8 cellular contexts compared by ENCODE assay signal in genomic region chr1:171742577-171742922, GRCh38. TPM values are rescaled to one million over a fixed set of nuclear protein-coding genes. Genes with fewer than 3 reads are reported as not detected.
DNase-seq lines count a peak whose midpoint lies in the region; ATAC-seq, FAIRE-seq and TF ChIP-seq lines count a peak whose summit lies in the region.

No MANE protein-coding gene starts in this region.

- H3K27ac Mint-ChIP-seq in chondrocyte (ENCODE audit: unreplicated experiment), result peak overlapping the region; percentile 99

- in situ Hi-C loops in HepG2 (cut with HindIII; ENCODE audit: extremely low pct_ligation_motif_present, low pct_unique_long_range_greater_than_20kb), result no loop called here

- no peaks in the 10 kb centered on the region for H3K9me3 ChIP-seq in HepG2 (ENCODE audit: low read length)

- intact Hi-C loops in HepG2 (cut with micrococcal nuclease; ENCODE audit: unreplicated experiment), result loop anchor here (1.0 to 2.0 kb wide), 3 partner anchors 39 to 258 kb away; partner anchors contain the start of genes METTL13 and PRRC2C

- H3K4me1 Mint-ChIP-seq in chondrocyte (ENCODE audit: low read depth), result peaks cover 39% of the 10 kb centered on the region

- H3K9me3 Mint-ChIP-seq in chondrocyte (ENCODE audit: low read depth), result no peaks in the 10 kb centered on the region

- H3K4me3 Mint-ChIP-seq in chondrocyte (ENCODE audit: unreplicated experiment), result peak overlapping the region; percentile 99

- no peak for FAIRE-seq in HepG2 (lab: Jason Lieb, UNC)

- POLR2A ChIA-PET in HepG2 (lab: Yijun Ruan, JAX), result interaction anchor here (1.1 to 3.6 kb wide), 3 partner anchors 11 to 98 kb away, joined by 3 to 20 read pairs (median 4); partner anchors contain the start of gene METTL13

- TF ChIP-seq CTCF in chondrocyte (IDR thresholded peaks at IDR 0.05) (peak; percentile 0), HepG2 (CRISPR knock-in tag; IDR thresholded peaks at IDR 0.05) (no peak)

- no peaks in the 10 kb centered on the region for H3K79me2 ChIP-seq in HepG2 (ENCODE audit: insufficient read depth, low read length)

- H3K36me3 Mint-ChIP-seq in chondrocyte (ENCODE audit: low read depth), result no peaks in the 10 kb centered on the region

- peak overlapping the region; percentile 72 for H3K27ac ChIP-seq in HepG2 (ENCODE audit: extremely low read length, insufficient read depth, low read length)

- ATAC-seq in HG03045 (IDR thresholded peaks at IDR 0.05; ENCODE audit: unreplicated experiment), result peak; percentile 8
- peak; percentile 72 for ATAC-seq in SK-N-SH treated with all-trans-retinoic acid at 6 μM for 48 hours
- ATAC-seq in HepG2, result peak; percentile 58
- no peak for ATAC-seq in stimulated activated naive CD8-positive, alpha-beta T cell treated with anti-CD3 and anti-CD28 coated beads, Interleukin-15, Interleukin-2, amounts not matched to agents 100 U/mL and 50 U/mL, for 24 hours

- DNase-seq in NOMO-1 treated with DMSO at 0.1 percent for 48 hours (lab: John Stamatoyannopoulos, UW; ENCODE audit: unreplicated experiment) (peak; percentile 12), NOMO-1 (lab: John Stamatoyannopoulos, UW; ENCODE audit: unreplicated experiment in 2 of 2) (no peak), chondrocyte (ENCODE audit: low spot score) (no peak), HepG2 (ENCODE audit: low spot score) (no peak), T1000 (lab: John Stamatoyannopoulos, UW) (no peak)
- peak; percentile 23 for DNase-seq in stimulated activated naive CD8-positive, alpha-beta T cell treated with anti-CD3 and anti-CD28 coated beads, Interleukin-15, Interleukin-2, amounts not matched to agents 100 U/mL and 50 U/mL, for 24 hours

- BruUV-seq in HepG2 (replicated peaks; lab: Mats Ljungman, UMichigan), result TSS peak; percentile 91

- peak overlapping the region; percentile 78 for H2AFZ ChIP-seq in HepG2 (ENCODE audit: low read length)

- WGBS in HepG2 (ENCODE audit: low lambda C conversion rate), result 1% methylated on average over 14 of the region's 14 CpGs

- no peaks in the 10 kb centered on the region for H3K27me3 Mint-ChIP-seq in chondrocyte (ENCODE audit: low read depth)

- H3K4me3 ChIP-seq in HepG2 (replicated peaks in 1 of 3; ENCODE audit: insufficient read depth in 1 of 3, low read depth in 2 of 3, low read length in 3 of 3), result peak overlapping the region; percentile 78 to 88 (median 86)

- peak overlapping the region; percentile 69 for H3K9ac ChIP-seq in HepG2 (ENCODE audit: insufficient read depth, low read depth, low read length)

- no peaks in the 10 kb centered on the region for H4K20me1 ChIP-seq in HepG2 (ENCODE audit: insufficient read depth, low read length)

- H3K4me2 ChIP-seq in HepG2 (ENCODE audit: low read depth, low read length), result peak overlapping the region; percentile 83

- no peaks in the 10 kb centered on the region for H3K27me3 ChIP-seq in HepG2 (ENCODE audit: control insufficient read depth in 1 of 2, insufficient read depth in 2 of 2, low read length in 2 of 2)

- no peak for TF ChIP-seq POLR2A in HepG2 (IDR thresholded peaks at IDR 0.05; ENCODE audit: insufficient read depth in 1 of 2, low read depth in 2 of 2, low read length in 2 of 2)

- TF ChIP-seq EP300 in HepG2 (IDR thresholded peaks at IDR 0.05; ENCODE audit: low read depth in 2 of 2, low read length in 2 of 2) (no peak), HepG2 (CRISPR knock-in tag; IDR thresholded peaks at IDR 0.05; ENCODE audit: borderline replicate concordance) (no peak)

- peaks cover 23% of the 10 kb centered on the region for H3K4me1 ChIP-seq in HepG2 (ENCODE audit: insufficient read depth, low read length)

- TF ChIP-seq RAD21 in HepG2 (CRISPR knock-in tag; IDR thresholded peaks at IDR 0.05), result no peak

- H3K36me3 ChIP-seq in HepG2 (replicated peaks in 1 of 2; ENCODE audit: control insufficient read depth in 1 of 2, insufficient read depth in 2 of 2, low read length in 2 of 2), result no peaks in the 10 kb centered on the region

- CTCF ChIA-PET in HepG2 (lab: Yijun Ruan, JAX; ENCODE audit: low intra/inter-chr PET ratio, low total read pairs), result interaction anchor here (0.9 kb wide), 1 partner anchor 98 kb away, joined by 3 read pairs; no protein-coding TSS in a partner anchor

TF ChIP-seq in SK-N-SH treated with all-trans-retinoic acid at 6 μM for 48 hours, 23 proteins besides CTCF, POLR2A, EP300 and RAD21 (continues in another document):
- TF ChIP-seq ZFP30 (CRISPR knock-in tag; IDR thresholded peaks at IDR 0.05), result no peak
- no peak for TF ChIP-seq RARB (CRISPR knock-in tag; IDR thresholded peaks at IDR 0.05)

TF ChIP-seq in HepG2, 621 proteins besides CTCF, POLR2A, EP300 and RAD21:
- TF ChIP-seq CREBL2 (CRISPR knock-in tag; IDR thresholded peaks at IDR 0.05; ENCODE audit: borderline replicate concordance), result 0 out of 2 replicates have a peak, but pooled peaks have one; percentile 4
- no peak for TF ChIP-seq ZFYVE20 (CRISPR knock-in tag; IDR thresholded peaks at IDR 0.05; ENCODE audit: borderline replicate concordance, low read depth)
- no peak for TF ChIP-seq STAT5B (CRISPR knock-in tag; IDR thresholded peaks at IDR 0.05)
- no peak for TF ChIP-seq MNT (IDR thresholded peaks at IDR 0.05)
- no peak for TF ChIP-seq ZNF138 (CRISPR knock-in tag; IDR thresholded peaks at IDR 0.05; ENCODE audit: low read depth)

RNA-seq across cellular contexts. Expression of gene VAMP4, which starts 0.7 kb away (rescaled TPM):
- total RNA-seq in chondrocyte, result 14.8 to 17.7 TPM (median 16.7 TPM) in 3 replicates
- 1.4 and 1.6 TPM in 2 replicates for total RNA-seq in HepG2 (2016; rRNA removed; fragmentation: Illumina TruSeq; extraction: Trizol)
- 0.71 TPM in 2 replicates for total RNA-seq in HepG2 (2016; cell fraction: cytosol; rRNA removed; fragmentation: Illumina TruSeq; extraction: Trizol; ENCODE audit: low read depth)
- total RNA-seq in HepG2 (2016; cell fraction: insoluble cytoplasmic fraction; rRNA removed; fragmentation: Illumina TruSeq; extraction: Trizol), result 1.9 and 2.4 TPM in 2 replicates
- 1.4 and 2.3 TPM in 2 replicates for total RNA-seq in HepG2 (2016; cell fraction: membrane; rRNA removed; fragmentation: Illumina TruSeq; extraction: Trizol)
- 2.0 and 2.2 TPM in 2 replicates for total RNA-seq in HepG2 (2016; cell fraction: nucleus; rRNA removed; fragmentation: Illumina TruSeq; extraction: Trizol)
- 1.7 and 2.0 TPM in 2 replicates for polyA plus RNA-seq in HepG2 (2011; rRNA removed)
- 0.46 and 0.91 TPM in 2 replicates for polyA plus RNA-seq in HepG2 (2011; cell fraction: cytosol; rRNA removed)
- 1.6 and 1.8 TPM in 2 replicates for polyA plus RNA-seq in HepG2 (2011; cell fraction: nucleus; rRNA removed)
- 2.7 and 4.0 TPM in 2 replicates for polyA plus RNA-seq in HepG2 (2012)
- polyA plus RNA-seq in HepG2 (2016; cell fraction: cytosol; fragmentation: Illumina TruSeq; extraction: Trizol; ENCODE audit: low read depth), result 0.92 and 1.6 TPM in 2 replicates
- polyA plus RNA-seq in HepG2 (2016; cell fraction: insoluble cytoplasmic fraction; fragmentation: Illumina TruSeq; extraction: Trizol; ENCODE audit: low read depth), result 3.8 TPM in 2 replicates
- polyA plus RNA-seq in HepG2 (2016; cell fraction: membrane; fragmentation: Illumina TruSeq; extraction: Trizol; ENCODE audit: low read depth), result 1.7 and 1.9 TPM in 2 replicates
- 3.4 and 3.5 TPM in 2 replicates for polyA plus RNA-seq in HepG2 (2016; cell fraction: nucleus; fragmentation: Illumina TruSeq; extraction: Trizol; ENCODE audit: insufficient read depth, low read depth)
- 0.16 and 0.44 TPM in 2 replicates for polyA minus RNA-seq in HepG2 (2011; rRNA and poly(A)+ RNA removed; ENCODE audit: low replicate concordance)
- polyA minus RNA-seq in HepG2 (2011; cell fraction: cytosol; rRNA and poly(A)+ RNA removed), result 0.69 and 0.97 TPM in 2 replicates
- polyA minus RNA-seq in HepG2 (2011; cell fraction: nucleus; rRNA and poly(A)+ RNA removed), result 2.1 and 3.9 TPM in 2 replicates

RNA-seq across cellular contexts. Expression of gene METTL13, which starts 38.9 kb away (rescaled TPM):
- total RNA-seq in chondrocyte (17.2 to 21.7 TPM (median 21.4 TPM) in 3 replicates), HepG2 (2016; rRNA removed; fragmentation: Illumina TruSeq; extraction: Trizol) (22.8 and 28.3 TPM in 2 replicates)
- total RNA-seq in HepG2 (2016; cell fraction: cytosol; rRNA removed; fragmentation: Illumina TruSeq; extraction: Trizol; ENCODE audit: low read depth), result 3.0 and 4.9 TPM in 2 replicates
- total RNA-seq in HepG2 (2016; cell fraction: insoluble cytoplasmic fraction; rRNA removed; fragmentation: Illumina TruSeq; extraction: Trizol), result 22.3 and 25.7 TPM in 2 replicates
- total RNA-seq in HepG2 (2016; cell fraction: membrane; rRNA removed; fragmentation: Illumina TruSeq; extraction: Trizol), result 9.3 and 9.4 TPM in 2 replicates
- total RNA-seq in HepG2 (2016; cell fraction: nucleus; rRNA removed; fragmentation: Illumina TruSeq; extraction: Trizol), result 15.9 and 17.2 TPM in 2 replicates
- polyA plus RNA-seq in HepG2 (2011; rRNA removed), result 18.6 and 20.5 TPM in 2 replicates
- polyA plus RNA-seq in HepG2 (2011; cell fraction: cytosol; rRNA removed), result 17.8 and 21.4 TPM in 2 replicates
- polyA plus RNA-seq in HepG2 (2011; cell fraction: nucleus; rRNA removed), result 10.4 and 11.1 TPM in 2 replicates
- 16.9 and 17.0 TPM in 2 replicates for polyA plus RNA-seq in HepG2 (2012)
- polyA plus RNA-seq in HepG2 (2016; cell fraction: cytosol; fragmentation: Illumina TruSeq; extraction: Trizol; ENCODE audit: low read depth), result 3.2 and 3.4 TPM in 2 replicates
- polyA plus RNA-seq in HepG2 (2016; cell fraction: insoluble cytoplasmic fraction; fragmentation: Illumina TruSeq; extraction: Trizol; ENCODE audit: low read depth), result 36.3 and 42.2 TPM in 2 replicates
- 5.7 and 6.4 TPM in 2 replicates for polyA plus RNA-seq in HepG2 (2016; cell fraction: membrane; fragmentation: Illumina TruSeq; extraction: Trizol; ENCODE audit: low read depth)
- 25.8 and 28.6 TPM in 2 replicates for polyA plus RNA-seq in HepG2 (2016; cell fraction: nucleus; fragmentation: Illumina TruSeq; extraction: Trizol; ENCODE audit: insufficient read depth, low read depth)
- 21.5 and 62.4 TPM in 2 replicates for polyA minus RNA-seq in HepG2 (2011; rRNA and poly(A)+ RNA removed; ENCODE audit: low replicate concordance)
- polyA minus RNA-seq in HepG2 (2011; cell fraction: cytosol; rRNA and poly(A)+ RNA removed), result 7.9 and 9.5 TPM in 2 replicates
- polyA minus RNA-seq in HepG2 (2011; cell fraction: nucleus; rRNA and poly(A)+ RNA removed), result 14.0 and 16.2 TPM in 2 replicates

Comparison
In these comparisons a context has a peak if more than half of its experiments do, and no peak if none do; other contexts are left out.
1. DNase-seq: peak in NOMO-1 treated with DMSO at 0.1 percent for 48 hours (single experiment) and stimulated activated naive CD8-positive, alpha-beta T cell treated with anti-CD3 and anti-CD28 coated beads, Interleukin-15, Interleukin-2, amounts not matched to agents 100 U/mL and 50 U/mL, for 24 hours (single experiment); none in NOMO-1 (0 of 2), chondrocyte (single experiment), HepG2 (single experiment) and T1000 (single experiment).